ENCODE assay signal across 21 cellular contexts in genomic region chr3:42698911-42699230, GRCh38. TPM values are rescaled to one million over a fixed set of nuclear protein-coding genes. Genes with fewer than 3 reads are reported as not detected.
DNase-seq lines count a peak whose midpoint lies in the region; ATAC-seq and TF ChIP-seq lines count a peak whose summit lies in the region.
"Had no signal": no experiment of that assay in that cellular context is flagged by ENCODE, and none has a peak within 500 bp of the region (broad histone marks: within the 10 kb centered on the region; RNA-seq: fewer than 3 reads in every experiment).

No MANE protein-coding gene starts in this region.

- no peaks in the 10 kb centered on the region for H3K27me3 ChIP-seq in prostate gland (replicated peaks; ENCODE audit: insufficient read depth)

- peak overlapping the region in 1 of 5 donors; percentile 15 for H3K4me3 Mint-ChIP-seq in immature natural killer cell
- H3K4me3 Mint-ChIP-seq in stimulated activated effector memory CD8-positive, alpha-beta T cell treated with anti-CD3 and anti-CD28 coated beads, Interleukin-12 subunit alpha, Interleukin-12 subunit beta, amount 100 ng/mL, for 72 hours: no peak overlapping the region
- H3K4me3 Mint-ChIP-seq: neural crest cell had no signal

- no peak overlapping the region for H3K27ac Mint-ChIP-seq in immature natural killer cell
- no peak overlapping the region for H3K27ac Mint-ChIP-seq in stimulated activated effector memory CD8-positive, alpha-beta T cell treated with anti-CD3 and anti-CD28 coated beads, Interleukin-12 subunit alpha, Interleukin-12 subunit beta, amount 100 ng/mL, for 72 hours
- H3K27ac Mint-ChIP-seq: CD4-positive, CD25-positive, alpha-beta regulatory T cell had no signal

- peak; percentile 32 for DNase-seq in activated CD4-positive, CD25-positive, alpha-beta regulatory T cell treated with anti-CD3 and anti-CD28 coated beads, Interleukin-2, amount 50 U/mL, for 72 hours
- no peak for DNase-seq in activated CD4-positive, CD25-positive, alpha-beta regulatory T cell (lab: John Stamatoyannopoulos, UW)
- DNase-seq in RPMI8226 (peak; percentile 85), immature natural killer cell (peak; percentile 17 to 30 (median 27)), NCI-H2171 (lab: John Stamatoyannopoulos, UW) (no peak), prostate gland (ENCODE audit: low spot score) (no peak)
- DNase-seq in stimulated activated effector memory CD8-positive, alpha-beta T cell treated with anti-CD3 and anti-CD28 coated beads, Interleukin-12 subunit alpha, Interleukin-12 subunit beta, amount 100 ng/mL, for 72 hours (ENCODE audit: low spot score in 2 of 2): no peak
- DNase-seq: activated naive CD4-positive, alpha-beta T cell; DMS79 treated with DMSO at 0.1 percent for 48 hours; mesendoderm; NCI-H2081; NCI-H526 treated with DMSO at 0.1 percent for 48 hours; stimulated activated CD4-positive, alpha-beta T cell treated with anti-CD3 and anti-CD28 coated beads, Interleukin-2, amount 100 ng/mL, for 24 hours had no signal

- 75% methylated on average over 9 of the region's 9 CpGs for WGBS in prostate gland

- H3K36me3 ChIP-seq in prostate gland: no peaks in the 10 kb centered on the region

- ATAC-seq in stimulated activated effector memory CD8-positive, alpha-beta T cell treated with anti-CD3 and anti-CD28 coated beads, Interleukin-12 subunit alpha, Interleukin-12 subunit beta, amount 100 ng/mL, for 72 hours: peak; percentile 69
- ATAC-seq in HG02981 (IDR thresholded peaks at IDR 0.05; ENCODE audit: unreplicated experiment): no peak
- ATAC-seq: esophagus mucosa, sciatic nerve had no signal

- intact Hi-C loops in prostate gland (cut with DNase I): no loop called here

- H3K9me3 Mint-ChIP-seq in immature natural killer cell: no peaks in the 10 kb centered on the region
- no peaks in the 10 kb centered on the region for H3K9me3 Mint-ChIP-seq in stimulated activated effector memory CD8-positive, alpha-beta T cell treated with anti-CD3 and anti-CD28 coated beads, Interleukin-12 subunit alpha, Interleukin-12 subunit beta, amount 100 ng/mL, for 72 hours
- H3K9me3 Mint-ChIP-seq: neural crest cell had no signal

- no peak for TF ChIP-seq POLR2A in prostate gland (IDR thresholded peaks at IDR 0.05)

- H3K9me3 ChIP-seq in prostate gland: no peaks in the 10 kb centered on the region
- H3K9me3 ChIP-seq: SK-N-SH had no signal

- H3K4me1 ChIP-seq in prostate gland (replicated peaks): no peaks in the 10 kb centered on the region

- no peaks in the 10 kb centered on the region for H3K36me3 Mint-ChIP-seq in immature natural killer cell
- H3K36me3 Mint-ChIP-seq in stimulated activated effector memory CD8-positive, alpha-beta T cell treated with anti-CD3 and anti-CD28 coated beads, Interleukin-12 subunit alpha, Interleukin-12 subunit beta, amount 100 ng/mL, for 72 hours: no peaks in the 10 kb centered on the region
- H3K36me3 Mint-ChIP-seq: CD4-positive, CD25-positive, alpha-beta regulatory T cell had no signal

- H3K27ac ChIP-seq in prostate gland: no peak overlapping the region

- no peak overlapping the region for H3K4me3 ChIP-seq in prostate gland

- peaks cover 5 to 6% of the 10 kb centered on the region in 2 donors for H3K4me1 Mint-ChIP-seq in immature natural killer cell
- peaks cover 28% of the 10 kb centered on the region for H3K4me1 Mint-ChIP-seq in stimulated activated effector memory CD8-positive, alpha-beta T cell treated with anti-CD3 and anti-CD28 coated beads, Interleukin-12 subunit alpha, Interleukin-12 subunit beta, amount 100 ng/mL, for 72 hours

- TF ChIP-seq CTCF in prostate gland (IDR thresholded peaks at IDR 0.05): no peak

- H3K27me3 Mint-ChIP-seq in immature natural killer cell (ENCODE audit: low read depth in 3 of 3): peaks cover 4 to 10% (median 7%) of the 10 kb centered on the region in 3 donors

RNA-seq across cellular contexts. Expression of gene HHATL, which starts 3.7 kb away (rescaled TPM):
- not detected for polyA plus RNA-seq in immature natural killer cell
- total RNA-seq in prostate gland: 1 to 10 TPM; 1.9 to 5.5 TPM
- total RNA-seq: A172; CD4-positive, CD25-positive, alpha-beta regulatory T cell; esophagus mucosa; glomerular endothelial cell; neural crest cell; sciatic nerve had no signal
- polyA plus RNA-seq: CD4-positive, CD25-positive, alpha-beta regulatory T cell; SK-N-SH had no signal

RNA-seq across cellular contexts. Expression of gene KLHL40, which starts 13.5 kb away (rescaled TPM):
- not detected for polyA plus RNA-seq in immature natural killer cell
- total RNA-seq in prostate gland: 1 to 10 TPM; 1.2 to 2.9 TPM
- total RNA-seq: A172; CD4-positive, CD25-positive, alpha-beta regulatory T cell; esophagus mucosa; glomerular endothelial cell; neural crest cell had no signal
- polyA plus RNA-seq: CD4-positive, CD25-positive, alpha-beta regulatory T cell; SK-N-SH had no signal

RNA-seq across cellular contexts. Expression of gene ZBTB47, which starts 45.4 kb away (rescaled TPM):
- polyA plus RNA-seq in immature natural killer cell: under 1 TPM in 2 of 3 donors, not detected in 1; 0.16 to 0.24 TPM
- 10 to 100 TPM; 22.1 to 38.0 TPM for total RNA-seq in prostate gland
- polyA plus RNA-seq: CD4-positive, CD25-positive, alpha-beta regulatory T cell had no signal

Comparison
In these comparisons a context has a peak if more than half of its experiments do, and no peak if none do; other contexts are left out.
1. DNase-seq: peak in activated CD4-positive, CD25-positive, alpha-beta regulatory T cell treated with anti-CD3 and anti-CD28 coated beads, Interleukin-2, amount 50 U/mL, for 72 hours (single experiment), RPMI8226 (single experiment) and immature natural killer cell (3 of 3); none in activated CD4-positive, CD25-positive, alpha-beta regulatory T cell (0 of 4), stimulated activated effector memory CD8-positive, alpha-beta T cell treated with anti-CD3 and anti-CD28 coated beads, Interleukin-12 subunit alpha, Interleukin-12 subunit beta, amount 100 ng/mL, for 72 hours (0 of 2), NCI-H2171 (single experiment) and prostate gland (single experiment).